12 cellular contexts compared by ENCODE assay signal in genomic region chr6:11218477-11218826, GRCh38. TPM values are rescaled to one million over a fixed set of nuclear protein-coding genes. Genes with fewer than 3 reads are reported as not detected.
A peak's percentile ranks its signal among the peaks of the same experiment; 100 is the strongest.
DNase-seq lines count a peak whose midpoint lies in the region; ATAC-seq and TF ChIP-seq lines count a peak whose summit lies in the region.
"Had no signal": no experiment of that assay in that cellular context is flagged by ENCODE, and none has a peak within 500 bp of the region (broad histone marks: within the 10 kb centered on the region; RNA-seq: fewer than 3 reads in every experiment).

No MANE protein-coding gene starts in this region.

- TF ChIP-seq CTCF in chondrocyte (IDR thresholded peaks at IDR 0.05), result no peak
- TF ChIP-seq CTCF in GM13977 (IDR thresholded peaks at IDR 0.05; ENCODE audit: extremely low read depth, insufficient read depth, missing control alignments), result no peak

- H3K27me3 Mint-ChIP-seq in chondrocyte (ENCODE audit: low read depth), result no peaks in the 10 kb centered on the region
- H3K27me3 Mint-ChIP-seq in stimulated activated memory B cell treated with anti-CD40 and anti-IgM and Interleukin-4, amounts not matched to agents 10 μg/mL and 1 μg/mL and 100 μg/mL, for 72 hours, result no peaks in the 10 kb centered on the region

- in situ Hi-C loops in GM13977 (cut with MboI; ENCODE audit: low pct_unique_long_range_greater_than_20kb, low sequenced_read_pairs, unreplicated experiment), result no loop called here

- DNase-seq in SJSA1 (ENCODE audit: low read depth in 1 of 2, low spot score in 2 of 2), result no peak
- no peak for DNase-seq in chondrocyte (ENCODE audit: low spot score)
- DNase-seq in islet precursor cell, result no peak
- no peak for DNase-seq in NOMO-1 treated with dmso at 0.1 percent for 144 hours (lab: John Stamatoyannopoulos, UW; ENCODE audit: unreplicated experiment)
- no peak for DNase-seq in GM13977 (ENCODE audit: low spot score)
- DNase-seq: NCI-H187, NCI-H82 had no signal

- WGBS in mesodermal cell (ENCODE audit: insufficient coverage in 2 of 2), 2 experiments, result 100% methylated on average over 1 of the region's 2 CpGs

- H3K36me3 Mint-ChIP-seq in chondrocyte (ENCODE audit: low read depth), result peaks cover 9% of the 10 kb centered on the region
- H3K36me3 Mint-ChIP-seq in stimulated activated memory B cell treated with anti-CD40 and anti-IgM and Interleukin-4, amounts not matched to agents 10 μg/mL and 1 μg/mL and 100 μg/mL, for 72 hours, result peaks cover 31% of the 10 kb centered on the region

- no peaks in the 10 kb centered on the region for H3K27me3 ChIP-seq in SJSA1 (replicated peaks)

- peaks cover 82% of the 10 kb centered on the region for H3K4me1 Mint-ChIP-seq in chondrocyte (ENCODE audit: low read depth)
- peaks cover 44% of the 10 kb centered on the region for H3K4me1 Mint-ChIP-seq in stimulated activated memory B cell treated with anti-CD40 and anti-IgM and Interleukin-4, amounts not matched to agents 10 μg/mL and 1 μg/mL and 100 μg/mL, for 72 hours

- H3K4me1 ChIP-seq in SJSA1 (replicated peaks), result peaks cover 26% of the 10 kb centered on the region
- H3K4me1 ChIP-seq in mesodermal cell (ENCODE audit: control insufficient read depth, insufficient read depth, low read length, poor library complexity, severe bottlenecking), result peaks cover 43% of the 10 kb centered on the region

- H3K4me3 ChIP-seq in SJSA1 (no peak overlapping the region), mesodermal cell (ENCODE audit: extremely low read depth, insufficient read depth, low read length, poor library complexity, severe bottlenecking) (no peak overlapping the region)

- H3K9me3 Mint-ChIP-seq in chondrocyte (ENCODE audit: low read depth), result no peaks in the 10 kb centered on the region
- no peaks in the 10 kb centered on the region for H3K9me3 Mint-ChIP-seq in stimulated activated memory B cell treated with anti-CD40 and anti-IgM and Interleukin-4, amounts not matched to agents 10 μg/mL and 1 μg/mL and 100 μg/mL, for 72 hours
- H3K9me3 Mint-ChIP-seq: activated T-cell treated with anti-CD3 and anti-CD28 coated beads, Interleukin-2, amount 50 U/mL, for 72 hours had no signal

- H3K27ac Mint-ChIP-seq in chondrocyte (ENCODE audit: unreplicated experiment), result peak overlapping the region; percentile 55
- peak overlapping the region; percentile 6 for H3K27ac Mint-ChIP-seq in stimulated activated memory B cell treated with anti-CD40 and anti-IgM and Interleukin-4, amounts not matched to agents 10 μg/mL and 1 μg/mL and 100 μg/mL, for 72 hours
- H3K27ac Mint-ChIP-seq: activated T-cell treated with anti-CD3 and anti-CD28 coated beads, Interleukin-2, amount 50 U/mL, for 72 hours had no signal

- H3K27ac ChIP-seq in SJSA1 (peak overlapping the region; percentile 69; the same call in 1 of the 2 replicates), mesodermal cell (ENCODE audit: low read depth, low read length, severe bottlenecking) (peak overlapping the region; percentile 88)
- H3K27ac ChIP-seq: KMS-11 had no signal

- H3K4me3 Mint-ChIP-seq in chondrocyte (ENCODE audit: unreplicated experiment), result no peak overlapping the region
- no peak overlapping the region for H3K4me3 Mint-ChIP-seq in stimulated activated memory B cell treated with anti-CD40 and anti-IgM and Interleukin-4, amounts not matched to agents 10 μg/mL and 1 μg/mL and 100 μg/mL, for 72 hours
- H3K4me3 Mint-ChIP-seq: activated T-cell treated with anti-CD3 and anti-CD28 coated beads, Interleukin-2, amount 50 U/mL, for 72 hours had no signal

- no peak for ATAC-seq in stimulated activated memory B cell treated with anti-CD40 and anti-IgM and Interleukin-4, amounts not matched to agents 10 μg/mL and 1 μg/mL and 100 μg/mL, for 72 hours
- no peak for ATAC-seq in GM21423 (IDR thresholded peaks at IDR 0.05; ENCODE audit: unreplicated experiment)

- H3K9me3 ChIP-seq in SJSA1 (replicated peaks) (no peaks in the 10 kb centered on the region), mesodermal cell (ENCODE audit: control insufficient read depth, low read length) (no peaks in the 10 kb centered on the region)

- H3K36me3 ChIP-seq in SJSA1 (peaks cover 65% of the 10 kb centered on the region), mesodermal cell (ENCODE audit: control insufficient read depth, insufficient read depth, low read length) (peaks cover 54% of the 10 kb centered on the region)

RNA-seq across cellular contexts. Expression of gene NEDD9, which starts 14.0 kb away (rescaled TPM):
- total RNA-seq in SJSA1 (2014; rRNA removed; shearing (Covaris generic)), result 13.3 and 27.8 TPM in 2 replicates
- 23.2 to 42.0 TPM (median 25.2 TPM) in 3 replicates for total RNA-seq in chondrocyte
- polyA plus RNA-seq in mesodermal cell (2013, experiment 1 of 2), result 16.7 TPM
- 16.1 TPM for polyA plus RNA-seq in mesodermal cell (2013, experiment 2 of 2)
